In genomic region chr11:133576351-133576750, GRCh38 we compare ENCODE assay signal across 13 cellular contexts. TPM values are rescaled to one million over a fixed set of nuclear protein-coding genes. Genes with fewer than 3 reads are reported as not detected.
DNase-seq lines count a peak whose midpoint lies in the region; ATAC-seq and TF ChIP-seq lines count a peak whose summit lies in the region.
"Had no signal": no experiment of that assay in that cellular context is flagged by ENCODE, and none has a peak within 500 bp of the region (broad histone marks: within the 10 kb centered on the region; RNA-seq: fewer than 3 reads in every experiment).

No MANE protein-coding gene starts in this region.

- H3K36me3 ChIP-seq in NT2/D1 (ENCODE audit: insufficient read depth, insufficient read length, low read length) (no peaks in the 10 kb centered on the region), upper lobe of right lung (no peaks in the 10 kb centered on the region)
- H3K36me3 ChIP-seq: vagina had no signal

- peak overlapping the region; percentile 23 for H3K27ac Mint-ChIP-seq in activated naive CD4-positive, alpha-beta T cell treated with anti-CD3 and anti-CD28 coated beads, Interleukin-2, amount 50 U/mL, for 24 hours
- peak overlapping the region in 1 of 2 donors; percentile 45 for H3K27ac Mint-ChIP-seq in effector memory CD8-positive, alpha-beta T cell

- H3K27me3 Mint-ChIP-seq in activated naive CD4-positive, alpha-beta T cell treated with anti-CD3 and anti-CD28 coated beads, Interleukin-2, amount 50 U/mL, for 24 hours = peaks cover 4% of the 10 kb centered on the region
- peaks cover 0 to 13% of the 10 kb centered on the region in 2 donors for H3K27me3 Mint-ChIP-seq in effector memory CD8-positive, alpha-beta T cell

- no peaks in the 10 kb centered on the region for H3K4me1 Mint-ChIP-seq in activated naive CD4-positive, alpha-beta T cell treated with anti-CD3 and anti-CD28 coated beads, Interleukin-2, amount 50 U/mL, for 24 hours
- H3K4me1 Mint-ChIP-seq in effector memory CD8-positive, alpha-beta T cell (ENCODE audit: low read depth in 2 of 2) = peaks cover 0 to 6% of the 10 kb centered on the region in 2 donors

- peaks cover 2% of the 10 kb centered on the region for H3K36me3 Mint-ChIP-seq in activated naive CD4-positive, alpha-beta T cell treated with anti-CD3 and anti-CD28 coated beads, Interleukin-2, amount 50 U/mL, for 24 hours
- no peaks in the 10 kb centered on the region for H3K36me3 Mint-ChIP-seq in effector memory CD8-positive, alpha-beta T cell (ENCODE audit: insufficient read depth)

- peaks cover 16% of the 10 kb centered on the region for H3K9me3 Mint-ChIP-seq in activated naive CD4-positive, alpha-beta T cell treated with anti-CD3 and anti-CD28 coated beads, Interleukin-2, amount 50 U/mL, for 24 hours
- H3K9me3 Mint-ChIP-seq in effector memory CD8-positive, alpha-beta T cell = peaks cover 14 to 31% of the 10 kb centered on the region in 2 donors

- intact Hi-C loops in upper lobe of right lung (cut with DNase I) (no loop called here), left ventricle myocardium superior (cut with micrococcal nuclease) (no loop called here)

- no peak overlapping the region for H3K9ac ChIP-seq in NT2/D1 (ENCODE audit: insufficient read length, low read depth)

- DNase-seq in activated naive CD4-positive, alpha-beta T cell (lab: John Stamatoyannopoulos, UW) = no peak
- DNase-seq in NT2/D1 (ENCODE audit: low read depth, low spot score) = peak; percentile 25
- no peak for DNase-seq in effector memory CD8-positive, alpha-beta T cell
- no peak for DNase-seq in upper lobe of right lung
- no peak for DNase-seq in left ventricle myocardium superior
- no peak for DNase-seq in hepatic stellate cell (ENCODE audit: low spot score)
- DNase-seq: body of pancreas, EL had no signal

- no peak for ATAC-seq in effector memory CD8-positive, alpha-beta T cell (replicated peaks)
- ATAC-seq in upper lobe of right lung (no peak), left ventricle myocardium superior (no peak), HG03196 (IDR thresholded peaks at IDR 0.05; ENCODE audit: unreplicated experiment) (no peak)
- ATAC-seq: body of pancreas, Right ventricle myocardium inferior had no signal

- H3K9me3 ChIP-seq in NT2/D1 (ENCODE audit: insufficient read depth, low read length) (no peaks in the 10 kb centered on the region), upper lobe of right lung (no peaks in the 10 kb centered on the region)
- H3K9me3 ChIP-seq: body of pancreas, vagina had no signal

- peak overlapping the region; percentile 42 for H3K4me3 Mint-ChIP-seq in activated naive CD4-positive, alpha-beta T cell treated with anti-CD3 and anti-CD28 coated beads, Interleukin-2, amount 50 U/mL, for 24 hours
- peak overlapping the region; percentile 9 to 56 for H3K4me3 Mint-ChIP-seq in effector memory CD8-positive, alpha-beta T cell

- peak; percentile 5 for TF ChIP-seq CTCF in upper lobe of right lung (IDR thresholded peaks at IDR 0.05)

- H3K27ac ChIP-seq in upper lobe of right lung = no peak overlapping the region
- H3K27ac ChIP-seq: body of pancreas, vagina had no signal

- peaks cover 4% of the 10 kb centered on the region for H3K4me1 ChIP-seq in NT2/D1 (ENCODE audit: insufficient read depth, insufficient read length)
- no peaks in the 10 kb centered on the region for H3K4me1 ChIP-seq in upper lobe of right lung
- H3K4me1 ChIP-seq: body of pancreas, vagina had no signal

- H3K27me3 ChIP-seq in NT2/D1 (ENCODE audit: insufficient read depth, insufficient read length) (no peaks in the 10 kb centered on the region), upper lobe of right lung (no peaks in the 10 kb centered on the region)
- H3K27me3 ChIP-seq: body of pancreas, vagina had no signal

- no peak overlapping the region for H3K4me3 ChIP-seq in NT2/D1 (ENCODE audit: insufficient read length, low read depth)
- no peak overlapping the region for H3K4me3 ChIP-seq in upper lobe of right lung
- H3K4me3 ChIP-seq: body of pancreas, vagina had no signal

RNA-seq across cellular contexts. Expression of gene OPCML, which starts 44.0 kb away (rescaled TPM):
- total RNA-seq in upper lobe of right lung (not detected), left ventricle myocardium superior (0.37 TPM)
- total RNA-seq: MCF 10A, vagina had no signal
